Comparison of ENCODE assay signal across 2 cellular contexts in the genomic region with DNA sequence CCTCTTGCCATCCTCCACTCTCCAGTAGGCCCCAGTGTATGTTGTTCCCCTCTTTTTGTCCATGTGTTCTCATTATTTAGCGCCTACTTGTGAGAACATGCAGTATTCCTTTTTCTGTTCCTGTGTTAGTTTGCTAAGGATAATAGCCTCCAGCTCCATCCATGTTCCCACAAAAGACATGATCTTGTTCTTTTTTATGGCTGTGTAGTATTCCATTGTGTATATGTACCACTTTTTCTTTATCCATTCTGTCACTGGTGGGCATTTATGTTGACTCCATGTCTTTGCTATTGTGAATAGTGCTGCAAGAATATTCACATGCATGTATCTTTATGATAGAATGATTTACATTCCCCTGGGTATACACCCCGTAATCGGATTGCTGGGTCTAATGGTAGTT.
TF ChIP-seq lines count a peak whose summit lies in the region.

No MANE protein-coding gene starts in this region.

TF ChIP-seq in K562, 482 proteins besides CTCF, POLR2A, EP300 and RAD21:
- peak; percentile 54 for TF ChIP-seq ZNF146 (CRISPR knock-in tag; IDR thresholded peaks at IDR 0.05; ENCODE audit: unreplicated experiment)
TF ChIP-seq in K562: peak in this region for 1; not testable (repeated sequence) for 481.

TF ChIP-seq in H1, 55 proteins besides CTCF, POLR2A, EP300 and RAD21:
- TF ChIP-seq KDM1A (IDR thresholded peaks at IDR 0.05; ENCODE audit: borderline replicate concordance, low read length), result peak; percentile 66; the same call in 1 of the 2 replicates
